1 cellular context compared by ENCODE assay signal in genomic region chr9:109098221-109098959, GRCh38.
TF ChIP-seq lines count a peak whose summit lies in the region.

No MANE protein-coding gene starts in this region.

TF ChIP-seq in HepG2, 621 proteins besides CTCF, POLR2A, EP300 and RAD21 (continued from another document):
- no peak for TF ChIP-seq ZBTB14 (CRISPR knock-in tag; IDR thresholded peaks at IDR 0.05)
- no peak for TF ChIP-seq ZNF788 (CRISPR knock-in tag; IDR thresholded peaks at IDR 0.05; ENCODE audit: borderline replicate concordance)
- TF ChIP-seq ZNF569 (CRISPR knock-in tag; IDR thresholded peaks at IDR 0.05; ENCODE audit: borderline replicate concordance), result no peak
- no peak for TF ChIP-seq ZNF816 (CRISPR knock-in tag; IDR thresholded peaks at IDR 0.05; ENCODE audit: borderline replicate concordance)
- peak; percentile 79 to 85 for TF ChIP-seq MAFK (conservative IDR thresholded peaks at IDR 0.05 in 1 of 2, IDR thresholded peaks at IDR 0.05 in 1 of 2; ENCODE audit: low read length in 2 of 2)
- TF ChIP-seq THRA (CRISPR knock-in tag; IDR thresholded peaks at IDR 0.05; ENCODE audit: borderline replicate concordance), result no peak
- no peak for TF ChIP-seq RCOR2 (CRISPR knock-in tag; IDR thresholded peaks at IDR 0.05)
- TF ChIP-seq TEAD3 (CRISPR knock-in tag; optimal IDR thresholded peaks at IDR 0.05; ENCODE audit: borderline replicate concordance), result peak; percentile 24
- TF ChIP-seq ZMYM4 (CRISPR knock-in tag; IDR thresholded peaks at IDR 0.05), result peak; percentile 36; the same call in 1 of the 2 replicates
- peak; percentile 31; the same call in 1 of the 2 replicates for TF ChIP-seq RXRB (CRISPR knock-in tag; IDR thresholded peaks at IDR 0.05; ENCODE audit: borderline replicate concordance)
- no peak for TF ChIP-seq ZNF563 (CRISPR knock-in tag; IDR thresholded peaks at IDR 0.05)
- no peak for TF ChIP-seq BCLAF1 (IDR thresholded peaks at IDR 0.05)
- no peak for TF ChIP-seq SOX13 (IDR thresholded peaks at IDR 0.05)
- TF ChIP-seq SOX13 (CRISPR knock-in tag; conservative IDR thresholded peaks at IDR 0.05 in 1 of 2, IDR thresholded peaks at IDR 0.05 in 1 of 2), result peak in 1 of 2 experiments; percentile 65; a peak in 2 of 4 replicates
- TF ChIP-seq BCL3 (CRISPR knock-in tag; IDR thresholded peaks at IDR 0.05), result no peak
